Comparison of ENCODE assay signal across 8 cellular contexts in genomic region chr2:41966431-41966893, GRCh38.
DNase-seq lines count a peak whose midpoint lies in the region; ATAC-seq and TF ChIP-seq lines count a peak whose summit lies in the region.

No MANE protein-coding gene starts in this region.

- DNase-seq in HS-5 (ENCODE audit: low read depth) (peak; percentile 79), brain microvascular endothelial cell (peak; percentile 96), kidney epithelial cell (ENCODE audit: low read depth) (peak; percentile 89), NCI-H2227 (lab: John Stamatoyannopoulos, UW; ENCODE audit: unreplicated experiment) (no peak), cerebellum (ENCODE audit: low spot score) (no peak)

- H3K27ac ChIP-seq in brain microvascular endothelial cell: peak overlapping the region; percentile 67
- peak overlapping the region; percentile 76 for H3K27ac ChIP-seq in stomach smooth muscle (ENCODE audit: low read length)

- no peaks in the 10 kb centered on the region for H3K36me3 ChIP-seq in brain microvascular endothelial cell (replicated peaks)
- H3K36me3 ChIP-seq in kidney epithelial cell (ENCODE audit: control insufficient read depth, insufficient read depth, low read length): no peaks in the 10 kb centered on the region
- H3K36me3 ChIP-seq in stomach smooth muscle (ENCODE audit: control insufficient read depth in 2 of 2, insufficient read depth in 2 of 2, low read length in 2 of 2): no peaks in the 10 kb centered on the region

- no peaks in the 10 kb centered on the region for H3K27me3 ChIP-seq in brain microvascular endothelial cell (replicated peaks)
- no peaks in the 10 kb centered on the region for H3K27me3 ChIP-seq in kidney epithelial cell (ENCODE audit: control insufficient read depth, insufficient read depth, low read length)
- no peaks in the 10 kb centered on the region for H3K27me3 ChIP-seq in stomach smooth muscle (ENCODE audit: control insufficient read depth in 1 of 2, insufficient read depth in 2 of 2, low read length in 2 of 2)

- no peak for TF ChIP-seq CTCF in brain microvascular endothelial cell (IDR thresholded peaks at IDR 0.05; ENCODE audit: low read depth, low read length, missing control alignments)
- TF ChIP-seq CTCF in kidney epithelial cell (IDR thresholded peaks at IDR 0.05; ENCODE audit: insufficient read depth, low read length, poor library complexity, severe bottlenecking): no peak

- peaks cover 52% of the 10 kb centered on the region for H3K4me1 ChIP-seq in stomach smooth muscle (ENCODE audit: control insufficient read depth, insufficient read depth, low read length)

- in situ Hi-C loops in brain microvascular endothelial cell (cut with HindIII; ENCODE audit: low pct_ligation_motif_present, low sequenced_read_pairs): no loop called here

- ATAC-seq in HG03175 (IDR thresholded peaks at IDR 0.05; ENCODE audit: unreplicated experiment): no peak
- ATAC-seq in HG03432 (IDR thresholded peaks at IDR 0.05; ENCODE audit: unreplicated experiment): no peak

- no peak overlapping the region for H3K9ac ChIP-seq in stomach smooth muscle (ENCODE audit: low read length in 2 of 2)

- H3K4me3 ChIP-seq in brain microvascular endothelial cell (ENCODE audit: low read depth, low read length) (no peak overlapping the region), kidney epithelial cell (ENCODE audit: low read depth, low read length) (no peak overlapping the region), stomach smooth muscle (ENCODE audit: low read length in 2 of 2) (peak overlapping the region in 1 of 2 donors; percentile 22)

- no peaks in the 10 kb centered on the region for H3K9me3 ChIP-seq in stomach smooth muscle (ENCODE audit: control insufficient read depth in 2 of 2, low read length in 2 of 2)

Comparison
In these comparisons a context has a peak if more than half of its experiments do, and no peak if none do; other contexts are left out.
1. DNase-seq: peak in HS-5 (single experiment), brain microvascular endothelial cell (single experiment) and kidney epithelial cell (single experiment); none in NCI-H2227 (single experiment) and cerebellum (single experiment).